ENCODE assay signal across 9 cellular contexts in genomic region chr18:57084331-57085298, GRCh38.
DNase-seq lines count a peak whose midpoint lies in the region; ATAC-seq and TF ChIP-seq lines count a peak whose summit lies in the region.
"Had no signal": no experiment of that assay in that cellular context is flagged by ENCODE, and none has a peak within 500 bp of the region (broad histone marks: within the 10 kb centered on the region; RNA-seq: fewer than 3 reads in every experiment).

No MANE protein-coding gene starts in this region.

- peaks cover 0 to 3% (median 0%) of the 10 kb centered on the region in 3 donors for H3K27me3 ChIP-seq in sigmoid colon

- H3K27me3 Mint-ChIP-seq in activated CD4-positive, alpha-beta memory T cell treated with anti-CD3 and anti-CD28 coated beads, Interleukin-2, amount 10 ng/mL, durations not matched to agents 7 days and 5 days, result peaks cover 22% of the 10 kb centered on the region
- H3K27me3 Mint-ChIP-seq in activated CD4-positive, alpha-beta memory T cell treated with anti-CD3 and anti-CD28 coated beads for 36 hours, result peaks cover 12% of the 10 kb centered on the region

- peaks cover 0 to 5% (median 0%) of the 10 kb centered on the region in 4 donors for H3K9me3 ChIP-seq in sigmoid colon

- H3K4me3 Mint-ChIP-seq in activated CD4-positive, alpha-beta memory T cell treated with anti-CD3 and anti-CD28 coated beads, Interleukin-2, amount 10 ng/mL, durations not matched to agents 7 days and 5 days, result peak overlapping the region; percentile 21
- no peak overlapping the region for H3K4me3 Mint-ChIP-seq in activated CD4-positive, alpha-beta memory T cell treated with anti-CD3 and anti-CD28 coated beads for 36 hours

- CTCF ChIA-PET in activated CD4-positive, alpha-beta memory T cell treated with anti-CD3 and anti-CD28 coated beads, Interleukin-2, amount 10 ng/mL, durations not matched to agents 7 days and 5 days (lab: Charles Lee), result no interaction called here
- CTCF ChIA-PET in activated CD4-positive, alpha-beta memory T cell treated with anti-CD3 and anti-CD28 coated beads for 36 hours (lab: Charles Lee), result no interaction called here

- peak overlapping the region; percentile 62 for H3K27ac Mint-ChIP-seq in activated CD4-positive, alpha-beta memory T cell treated with anti-CD3 and anti-CD28 coated beads, Interleukin-2, amount 10 ng/mL, durations not matched to agents 7 days and 5 days
- H3K27ac Mint-ChIP-seq in activated CD4-positive, alpha-beta memory T cell treated with anti-CD3 and anti-CD28 coated beads for 36 hours, result no peak overlapping the region

- 72 to 79% methylated on average over 12 of the region's 12 CpGs for WGBS in sigmoid colon, 2 donors

- peaks cover 9% of the 10 kb centered on the region for H3K9me3 Mint-ChIP-seq in activated CD4-positive, alpha-beta memory T cell treated with anti-CD3 and anti-CD28 coated beads, Interleukin-2, amount 10 ng/mL, durations not matched to agents 7 days and 5 days
- no peaks in the 10 kb centered on the region for H3K9me3 Mint-ChIP-seq in activated CD4-positive, alpha-beta memory T cell treated with anti-CD3 and anti-CD28 coated beads for 36 hours

- DNase-seq in activated CD4-positive, alpha-beta memory T cell treated with anti-CD3 and anti-CD28 coated beads, Interleukin-2, amount 10 ng/mL, durations not matched to agents 7 days and 5 days, result no peak
- DNase-seq in activated CD4-positive, alpha-beta memory T cell treated with anti-CD3 and anti-CD28 coated beads for 36 hours, result no peak
- peak; percentile 78 for DNase-seq in NB4 (ENCODE audit: low read depth)
- DNase-seq in stimulated activated naive CD8-positive, alpha-beta T cell treated with anti-CD3 and anti-CD28 coated beads, Interleukin-15, Interleukin-2, amounts not matched to agents 100 U/mL and 50 U/mL, for 24 hours, result no peak
- no peak for DNase-seq in hepatic stellate cell (ENCODE audit: low spot score)
- no peak for DNase-seq in cortex of kidney (lab: John Stamatoyannopoulos, UW)
- no peak for DNase-seq in sigmoid colon
- DNase-seq: stimulated activated naive CD4-positive, alpha-beta T cell treated with Interleukin-2 at 50 U/mL for 16 hours had no signal

- no peaks in the 10 kb centered on the region for H3K36me3 Mint-ChIP-seq in activated CD4-positive, alpha-beta memory T cell treated with anti-CD3 and anti-CD28 coated beads, Interleukin-2, amount 10 ng/mL, durations not matched to agents 7 days and 5 days (ENCODE audit: low read depth)
- H3K36me3 Mint-ChIP-seq in activated CD4-positive, alpha-beta memory T cell treated with anti-CD3 and anti-CD28 coated beads for 36 hours, result no peaks in the 10 kb centered on the region

- TF ChIP-seq POLR2A in NB4 (IDR thresholded peaks at IDR 0.05; ENCODE audit: extremely low read depth, insufficient read length) (no peak), sigmoid colon (IDR thresholded peaks at IDR 0.05) (no peak)

- no peak overlapping the region for H3K4me3 ChIP-seq in NB4 (ENCODE audit: low read depth, low read length)
- H3K4me3 ChIP-seq in sigmoid colon, result no peak overlapping the region

- no peak for TF ChIP-seq EP300 in sigmoid colon (IDR thresholded peaks at IDR 0.05)

- H3K36me3 ChIP-seq in sigmoid colon, result no peaks in the 10 kb centered on the region

- POLR2A ChIA-PET in activated CD4-positive, alpha-beta memory T cell treated with anti-CD3 and anti-CD28 coated beads, Interleukin-2, amount 10 ng/mL, durations not matched to agents 7 days and 5 days (lab: Charles Lee), result no interaction called here
- POLR2A ChIA-PET in activated CD4-positive, alpha-beta memory T cell treated with anti-CD3 and anti-CD28 coated beads for 36 hours (lab: Charles Lee), result no interaction called here

- peaks cover 20% of the 10 kb centered on the region for H3K4me1 Mint-ChIP-seq in activated CD4-positive, alpha-beta memory T cell treated with anti-CD3 and anti-CD28 coated beads, Interleukin-2, amount 10 ng/mL, durations not matched to agents 7 days and 5 days
- H3K4me1 Mint-ChIP-seq in activated CD4-positive, alpha-beta memory T cell treated with anti-CD3 and anti-CD28 coated beads for 36 hours (ENCODE audit: low read depth), result peaks cover 10% of the 10 kb centered on the region

- intact Hi-C loops in activated CD4-positive, alpha-beta memory T cell treated with anti-CD3 and anti-CD28 coated beads for 36 hours (cut with micrococcal nuclease), result no loop called here
- intact Hi-C loops in sigmoid colon (cut with DNase I), result no loop called here

- peak; percentile 82 for ATAC-seq in HG02763 (IDR thresholded peaks at IDR 0.05; ENCODE audit: unreplicated experiment)
- ATAC-seq in stimulated activated naive CD8-positive, alpha-beta T cell treated with anti-CD3 and anti-CD28 coated beads, Interleukin-15, Interleukin-2, amounts not matched to agents 100 U/mL and 50 U/mL, for 24 hours, result peak; percentile 19

- TF ChIP-seq CTCF in NB4 (IDR thresholded peaks at IDR 0.05; ENCODE audit: low read depth, low read length), result no peak
- no peak for TF ChIP-seq CTCF in sigmoid colon (IDR thresholded peaks at IDR 0.05)

- no peaks in the 10 kb centered on the region for H3K4me1 ChIP-seq in sigmoid colon

- no peak overlapping the region for H3K27ac ChIP-seq in sigmoid colon
